ENCODE assay signal across 23 cellular contexts in the genomic region with DNA sequence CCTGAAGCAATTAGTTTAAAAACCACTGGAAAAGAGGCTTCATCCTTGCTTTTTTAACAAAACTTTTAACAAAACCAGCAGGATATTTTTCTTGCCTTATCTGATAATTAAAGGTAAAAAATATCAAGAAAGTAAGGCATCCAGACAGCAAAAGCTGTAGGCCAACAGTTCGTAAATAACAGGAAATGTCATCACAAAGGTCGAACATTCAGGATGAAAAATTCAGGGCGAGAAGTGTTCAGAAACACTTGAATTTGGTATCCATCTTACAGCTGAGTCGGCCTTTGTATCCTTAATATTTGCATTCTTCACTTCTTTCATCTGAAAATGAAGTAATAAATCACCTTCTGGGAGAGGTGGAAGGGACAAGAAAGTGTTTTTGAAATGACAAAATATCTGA. TPM values are rescaled to one million over a fixed set of nuclear protein-coding genes. Genes with fewer than 3 reads are reported as not detected.
"Had no signal": no experiment of that assay in that cellular context is flagged by ENCODE, and none has a peak within 500 bp of the region (broad histone marks: within the 10 kb centered on the region; RNA-seq: fewer than 3 reads in every experiment).

No MANE protein-coding gene starts in this region.

- DNase-seq: cortex of kidney; dorsolateral prefrontal cortex; effector CD4-positive, alpha-beta T cell; esophagus squamous epithelium; foreskin melanocyte; hypothalamus; immature natural killer cell; islet precursor cell; left ventricle myocardium superior; lower lobe of right lung; natural killer cell; stimulated activated CD4-positive, alpha-beta T cell treated with anti-CD3 and anti-CD28 coated beads, Interleukin-12 subunit alpha, Interleukin-12 subunit beta, amount 100 ng/mL, for 4 hours; stimulated activated CD4-positive, alpha-beta T cell treated with anti-CD3 and anti-CD28 coated beads, Interleukin-1b, Interleukin-23, amount 100 ng/mL, for 48 hours; stimulated activated CD4-positive, alpha-beta T cell treated with anti-CD3 and anti-CD28 coated beads, Interleukin-4, amount 100 ng/mL, for 24 hours; stimulated activated naive CD4-positive, alpha-beta T cell treated with Interleukin-2 at 50 U/mL for 16 hours; stomach; thyroid gland; trophoblast cell had no signal

- H3K27me3 ChIP-seq: dorsolateral prefrontal cortex, esophagus squamous epithelium, stomach, thyroid gland had no signal

- H3K27ac ChIP-seq: dorsolateral prefrontal cortex, esophagus squamous epithelium, lower lobe of right lung, parathyroid adenoma, stomach, thyroid gland had no signal

- ATAC-seq: left ventricle myocardium superior; lower lobe of right lung; natural killer cell; sciatic nerve; stimulated activated effector memory CD8-positive, alpha-beta T cell treated with anti-CD3 and anti-CD28 coated beads, Interleukin-12 subunit alpha, Interleukin-12 subunit beta, amount 100 ng/mL, for 72 hours had no signal

- H3K79me2 ChIP-seq: parathyroid adenoma had no signal

- H3K27me3 Mint-ChIP-seq: progenitor cell of endocrine pancreas had no signal

- H3K9me3 Mint-ChIP-seq: immature natural killer cell; natural killer cell; stimulated activated effector memory CD8-positive, alpha-beta T cell treated with anti-CD3 and anti-CD28 coated beads, Interleukin-12 subunit alpha, Interleukin-12 subunit beta, amount 100 ng/mL, for 72 hours had no signal

- H3K9me3 ChIP-seq: esophagus squamous epithelium, lower lobe of right lung, stomach, thyroid gland had no signal

- H3K9ac ChIP-seq: parathyroid adenoma had no signal

- H3K4me1 ChIP-seq: esophagus squamous epithelium, parathyroid adenoma, stomach, thyroid gland had no signal

- H3K36me3 Mint-ChIP-seq: immature natural killer cell; natural killer cell; stimulated activated effector memory CD8-positive, alpha-beta T cell treated with anti-CD3 and anti-CD28 coated beads, Interleukin-12 subunit alpha, Interleukin-12 subunit beta, amount 100 ng/mL, for 72 hours had no signal

- H3K36me3 ChIP-seq: esophagus squamous epithelium, lower lobe of right lung, stomach, thyroid gland had no signal

- H3K27ac Mint-ChIP-seq: immature natural killer cell; natural killer cell; progenitor cell of endocrine pancreas; stimulated activated effector memory CD8-positive, alpha-beta T cell treated with anti-CD3 and anti-CD28 coated beads, Interleukin-12 subunit alpha, Interleukin-12 subunit beta, amount 100 ng/mL, for 72 hours had no signal

- H3K4me3 ChIP-seq: dorsolateral prefrontal cortex, esophagus squamous epithelium, lower lobe of right lung, smooth muscle cell, stomach, thyroid gland had no signal

- H3K4me2 ChIP-seq: smooth muscle cell had no signal

- H3K4me3 Mint-ChIP-seq: immature natural killer cell; natural killer cell; stimulated activated effector memory CD8-positive, alpha-beta T cell treated with anti-CD3 and anti-CD28 coated beads, Interleukin-12 subunit alpha, Interleukin-12 subunit beta, amount 100 ng/mL, for 72 hours had no signal

- H2AFZ ChIP-seq: parathyroid adenoma had no signal

- H3K4me1 Mint-ChIP-seq: immature natural killer cell; natural killer cell; stimulated activated effector memory CD8-positive, alpha-beta T cell treated with anti-CD3 and anti-CD28 coated beads, Interleukin-12 subunit alpha, Interleukin-12 subunit beta, amount 100 ng/mL, for 72 hours had no signal

RNA-seq across cellular contexts. Expression of a gene that starts 8.2 kb away (rescaled TPM):
- total RNA-seq: natural killer cell had no signal
- polyA plus RNA-seq: immature natural killer cell had no signal
